ENCODE assay signal across 24 cellular contexts in genomic region chrX:124651031-124651430, GRCh38.
"Had no signal": no experiment of that assay in that cellular context is flagged by ENCODE, and none has a peak within 500 bp of the region (broad histone marks: within the 10 kb centered on the region; RNA-seq: fewer than 3 reads in every experiment).

No MANE protein-coding gene starts in this region.

- H3K27ac ChIP-seq: SK-N-MC, VCaP had no signal

- H3K27me3 ChIP-seq: MG63 had no signal

- H3K4me3 Mint-ChIP-seq: activated CD4-positive, alpha-beta memory T cell treated with anti-CD3 and anti-CD28 coated beads for 36 hours; activated CD4-positive, alpha-beta T cell treated with anti-CD3 and anti-CD28 coated beads, Interleukin-2, amount 10 ng/mL, durations not matched to agents 7 days and 5 days; activated naive CD4-positive, alpha-beta T cell treated with anti-CD3 and anti-CD28 coated beads for 36 hours; activated naive CD8-positive, alpha-beta T cell treated with anti-CD3 and anti-CD28 coated beads for 36 hours; activated T-helper 17 cell treated with anti-CD3 and anti-CD28 coated beads, Interleukin-2, amount 50 U/mL, for 72 hours; T-cell had no signal

- H3K4me3 ChIP-seq: MG63, SK-N-MC had no signal

- H3K36me3 Mint-ChIP-seq: activated CD4-positive, alpha-beta memory T cell treated with anti-CD3 and anti-CD28 coated beads for 36 hours; activated naive CD8-positive, alpha-beta T cell treated with anti-CD3 and anti-CD28 coated beads for 36 hours; T-cell had no signal

- H3K4me1 Mint-ChIP-seq: activated CD4-positive, alpha-beta T cell treated with anti-CD3 and anti-CD28 coated beads, Interleukin-2, amount 10 ng/mL, durations not matched to agents 7 days and 5 days; activated naive CD8-positive, alpha-beta T cell treated with anti-CD3 and anti-CD28 coated beads for 36 hours; activated T-helper 17 cell treated with anti-CD3 and anti-CD28 coated beads, Interleukin-2, amount 50 U/mL, for 72 hours; T-cell had no signal

- H3K27ac Mint-ChIP-seq: activated CD4-positive, alpha-beta memory T cell treated with anti-CD3 and anti-CD28 coated beads for 36 hours; activated CD4-positive, alpha-beta T cell treated with anti-CD3 and anti-CD28 coated beads, Interleukin-2, amount 10 ng/mL, durations not matched to agents 7 days and 5 days; activated naive CD4-positive, alpha-beta T cell treated with anti-CD3 and anti-CD28 coated beads for 36 hours; activated naive CD8-positive, alpha-beta T cell treated with anti-CD3 and anti-CD28 coated beads for 36 hours; activated T-helper 17 cell treated with anti-CD3 and anti-CD28 coated beads, Interleukin-2, amount 50 U/mL, for 72 hours; T-cell had no signal

- H3K36me3 ChIP-seq: MG63 had no signal

- H3K27me3 Mint-ChIP-seq: activated CD4-positive, alpha-beta memory T cell treated with anti-CD3 and anti-CD28 coated beads for 36 hours; activated CD4-positive, alpha-beta T cell treated with anti-CD3 and anti-CD28 coated beads, Interleukin-2, amount 10 ng/mL, durations not matched to agents 7 days and 5 days; activated naive CD8-positive, alpha-beta T cell treated with anti-CD3 and anti-CD28 coated beads for 36 hours; activated T-helper 17 cell treated with anti-CD3 and anti-CD28 coated beads, Interleukin-2, amount 50 U/mL, for 72 hours had no signal

- ATAC-seq: activated T-helper 17 cell treated with anti-CD3 and anti-CD28 coated beads, Interleukin-2, amount 50 U/mL, for 72 hours; T-cell had no signal

- H3K9me3 Mint-ChIP-seq: activated CD4-positive, alpha-beta memory T cell treated with anti-CD3 and anti-CD28 coated beads for 36 hours; activated CD4-positive, alpha-beta T cell treated with anti-CD3 and anti-CD28 coated beads, Interleukin-2, amount 10 ng/mL, durations not matched to agents 7 days and 5 days; activated naive CD4-positive, alpha-beta T cell treated with anti-CD3 and anti-CD28 coated beads for 36 hours; activated naive CD8-positive, alpha-beta T cell treated with anti-CD3 and anti-CD28 coated beads for 36 hours; activated T-helper 17 cell treated with anti-CD3 and anti-CD28 coated beads, Interleukin-2, amount 50 U/mL, for 72 hours; T-cell had no signal

- DNase-seq: activated CD4-positive, alpha-beta memory T cell treated with anti-CD3 and anti-CD28 coated beads for 36 hours; activated CD4-positive, alpha-beta T cell treated with anti-CD3 and anti-CD28 coated beads, Interleukin-2, amount 10 ng/mL, durations not matched to agents 7 days and 5 days; activated CD4-positive, CD25-positive, alpha-beta regulatory T cell; activated CD8-positive, alpha-beta memory T cell treated with anti-CD3 and anti-CD28 coated beads for 24 hours; activated gamma-delta T cell; activated naive CD4-positive, alpha-beta T cell treated with anti-CD3 and anti-CD28 coated beads for 36 hours; activated naive CD8-positive, alpha-beta T cell treated with anti-CD3 and anti-CD28 coated beads for 36 hours; activated T-cell treated with anti-CD3 and anti-CD28 coated beads, Interleukin-2, amount 50 U/mL, for 48 hours; cerebellar nuclear complex; MG63; MV-4-11; NCI-H1092 treated with DMSO at 0.1 percent for 48 hours; NCI-H1417 treated with DMSO at 0.1 percent for 48 hours; NCI-H2029 treated with DMSO at 0.1 percent for 48 hours; NCI-H345; NCI-H510A; NCI-H526 treated with DMSO at 0.1 percent for 48 hours; SIG-M5; T-cell; T-helper 2 cell; T1000 had no signal
